In genomic region chr22:46041642-46042041, GRCh38 we compare ENCODE assay signal across 15 cellular contexts.
DNase-seq lines count a peak whose midpoint lies in the region; ATAC-seq, FAIRE-seq and TF ChIP-seq lines count a peak whose summit lies in the region.
"Had no signal": no experiment of that assay in that cellular context is flagged by ENCODE, and none has a peak within 500 bp of the region (broad histone marks: within the 10 kb centered on the region; RNA-seq: fewer than 3 reads in every experiment).

No MANE protein-coding gene starts in this region.

- H3K4me2 ChIP-seq in HepG2 (ENCODE audit: low read depth, low read length) = no peak overlapping the region

- H3K79me2 ChIP-seq in HepG2 (ENCODE audit: insufficient read depth, low read length) = no peaks in the 10 kb centered on the region

- TF ChIP-seq POLR2A in right lobe of liver (IDR thresholded peaks at IDR 0.05) (no peak), HepG2 (IDR thresholded peaks at IDR 0.05; ENCODE audit: insufficient read depth in 1 of 2, low read depth in 2 of 2, low read length in 2 of 2) (no peak), body of pancreas (IDR thresholded peaks at IDR 0.05) (no peak), vagina (IDR thresholded peaks at IDR 0.05) (no peak)

- no peak for ATAC-seq in right lobe of liver
- ATAC-seq in HepG2 = no peak
- ATAC-seq in body of pancreas = no peak
- ATAC-seq in pancreas = no peak
- ATAC-seq: T-cell had no signal

- no peak for TF ChIP-seq CTCF in right lobe of liver (IDR thresholded peaks at IDR 0.05)
- no peak for TF ChIP-seq CTCF in HepG2 (CRISPR knock-in tag; IDR thresholded peaks at IDR 0.05)
- no peak for TF ChIP-seq CTCF in body of pancreas (IDR thresholded peaks at IDR 0.05)
- no peak for TF ChIP-seq CTCF in pancreas (IDR thresholded peaks at IDR 0.05)
- no peak for TF ChIP-seq CTCF in vagina (IDR thresholded peaks at IDR 0.05)

- TF ChIP-seq RAD21 in HepG2 (CRISPR knock-in tag; IDR thresholded peaks at IDR 0.05) = no peak

- H3K4me1 ChIP-seq in right lobe of liver = peaks cover 0 to 28% (median 12%) of the 10 kb centered on the region in 4 donors
- peaks cover 16% of the 10 kb centered on the region for H3K4me1 ChIP-seq in HepG2 (ENCODE audit: insufficient read depth, low read length)
- peaks cover 85% of the 10 kb centered on the region for H3K4me1 ChIP-seq in body of pancreas
- peaks cover 44 to 62% (median 46%) of the 10 kb centered on the region in 3 donors for H3K4me1 ChIP-seq in pancreas
- H3K4me1 ChIP-seq in vagina = peaks cover 72% of the 10 kb centered on the region

- no peak for FAIRE-seq in HepG2 (lab: Jason Lieb, UNC)
- FAIRE-seq in pancreas (lab: Jason Lieb, UNC) = no peak

- H3K9ac ChIP-seq in HepG2 (ENCODE audit: insufficient read depth, low read depth, low read length) = no peak overlapping the region

- 83% methylated on average over 7 of the region's 9 CpGs for WGBS in right lobe of liver (ENCODE audit: insufficient coverage, low coverage, low lambda C conversion rate, missing lambda C conversion rate)
- WGBS in HepG2 (ENCODE audit: low lambda C conversion rate) = 24% methylated on average over 7 of the region's 9 CpGs
- WGBS in body of pancreas, 2 donors = 48% methylated on average over 9 of the region's 9 CpGs
- 43 to 47% methylated on average over 9 of the region's 9 CpGs for WGBS in pancreas, 2 donors

- H3K9me3 ChIP-seq in right lobe of liver (no peaks in the 10 kb centered on the region), HepG2 (ENCODE audit: low read length) (no peaks in the 10 kb centered on the region), body of pancreas (no peaks in the 10 kb centered on the region), pancreas (no peaks in the 10 kb centered on the region), vagina (no peaks in the 10 kb centered on the region)

- TF ChIP-seq EP300 in HepG2 (IDR thresholded peaks at IDR 0.05; ENCODE audit: low read depth in 2 of 2, low read length in 2 of 2) (no peak), HepG2 (CRISPR knock-in tag; IDR thresholded peaks at IDR 0.05; ENCODE audit: borderline replicate concordance) (no peak)

- H3K36me3 ChIP-seq in right lobe of liver (no peaks in the 10 kb centered on the region), HepG2 (replicated peaks in 1 of 2; ENCODE audit: control insufficient read depth in 1 of 2, insufficient read depth in 2 of 2, low read length in 2 of 2) (no peaks in the 10 kb centered on the region), body of pancreas (replicated peaks in 1 of 2; ENCODE audit: insufficient read depth in 1 of 2, low read depth in 2 of 2) (no peaks in the 10 kb centered on the region), pancreas (no peaks in the 10 kb centered on the region), vagina (no peaks in the 10 kb centered on the region)

- CTCF ChIA-PET in HepG2 (lab: Yijun Ruan, JAX; ENCODE audit: low intra/inter-chr PET ratio, low total read pairs) = no interaction called here

- peak in 2 of 3 donors; percentile 34 to 39 for DNase-seq in right lobe of liver
- DNase-seq in HepG2 (ENCODE audit: low spot score) = no peak
- DNase-seq in body of pancreas = peak; percentile 26 to 51 (median 32)
- peak in 4 of 6 donors; percentile 17 to 60 (median 41) for DNase-seq in pancreas
- no peak for DNase-seq in vagina (ENCODE audit: extremely low spot score in 2 of 2)
- no peak for DNase-seq in NCI-H82 treated with DMSO at 0.1 percent for 48 hours (lab: John Stamatoyannopoulos, UW; ENCODE audit: unreplicated experiment)
- DNase-seq in NCI-H2227 (lab: John Stamatoyannopoulos, UW; ENCODE audit: unreplicated experiment) = no peak
- no peak for DNase-seq in HuH-7 (ENCODE audit: low spot score)
- DNase-seq: activated CD4-positive, alpha-beta T cell treated with anti-CD3 and anti-CD28 coated beads, Interleukin-2, amount 50 U/mL, for 4 hours; activated naive CD4-positive, alpha-beta T cell treated with anti-CD3 and anti-CD28 coated beads, Interleukin-2, amount 10 ng/mL, durations not matched to agents 7 days and 5 days; MV-4-11; naive B cell; NCI-H82; stimulated activated CD4-positive, alpha-beta T cell treated with anti-CD3 and anti-CD28 coated beads, Interleukin-15, amount 100 ng/mL, for 24 hours had no signal

- H4K20me1 ChIP-seq in HepG2 (ENCODE audit: insufficient read depth, low read length) = peaks cover 9% of the 10 kb centered on the region; the same call in 1 of the 2 replicates

- H3K27me3 ChIP-seq in right lobe of liver (no peaks in the 10 kb centered on the region), HepG2 (ENCODE audit: control insufficient read depth in 1 of 2, insufficient read depth in 2 of 2, low read length in 2 of 2) (peaks cover 20 to 55% of the 10 kb centered on the region in 2 experiments; a peak in 4 of 5 replicates), body of pancreas (no peaks in the 10 kb centered on the region), pancreas (no peaks in the 10 kb centered on the region), vagina (no peaks in the 10 kb centered on the region)

- in situ Hi-C loops in HepG2 (cut with HindIII; ENCODE audit: extremely low pct_ligation_motif_present, low pct_unique_long_range_greater_than_20kb) = no loop called here

- POLR2A ChIA-PET in HepG2 (lab: Yijun Ruan, JAX) = no interaction called here

- no peak overlapping the region for H2AFZ ChIP-seq in HepG2 (ENCODE audit: low read length)

- intact Hi-C loops in right lobe of liver (cut with DNase I) (no loop called here), HepG2 (cut with micrococcal nuclease; ENCODE audit: unreplicated experiment) (no loop called here), body of pancreas (cut with DNase I) (no loop called here), pancreas (cut with DNase I) (no loop called here), vagina (cut with DNase I) (no loop called here)

- H3K4me3 ChIP-seq in right lobe of liver (no peak overlapping the region), HepG2 (replicated peaks in 1 of 3; ENCODE audit: insufficient read depth in 1 of 3, low read depth in 2 of 3, low read length in 3 of 3) (no peak overlapping the region), body of pancreas (no peak overlapping the region), pancreas (no peak overlapping the region), vagina (no peak overlapping the region)

- BruUV-seq in HepG2 (replicated peaks; lab: Mats Ljungman, UMichigan) = no TSS peak

- H3K27ac ChIP-seq in right lobe of liver = no peak overlapping the region
- no peak overlapping the region for H3K27ac ChIP-seq in HepG2 (ENCODE audit: extremely low read length, insufficient read depth, low read length)
- H3K27ac ChIP-seq in body of pancreas = peak overlapping the region; percentile 66 to 100 (median 96)
- peak overlapping the region; percentile 62 to 98 (median 80) for H3K27ac ChIP-seq in pancreas
- peak overlapping the region; percentile 100 for H3K27ac ChIP-seq in vagina

TF ChIP-seq in HepG2, 621 proteins besides CTCF, POLR2A, EP300 and RAD21 (continues in another document):
- TF ChIP-seq NR3C1 (CRISPR knock-in tag; IDR thresholded peaks at IDR 0.05) (no peak), ZNF746 (CRISPR knock-in tag; IDR thresholded peaks at IDR 0.05) (no peak), KLF15 (CRISPR knock-in tag; IDR thresholded peaks at IDR 0.05; ENCODE audit: borderline replicate concordance) (no peak), ZNF441 (CRISPR knock-in tag; IDR thresholded peaks at IDR 0.05; ENCODE audit: borderline replicate concordance) (no peak), ZNF891 (CRISPR knock-in tag; IDR thresholded peaks at IDR 0.05) (no peak), PBX3 (CRISPR knock-in tag; IDR thresholded peaks at IDR 0.05; ENCODE audit: borderline replicate concordance) (no peak), TBL1XR1 (IDR thresholded peaks at IDR 0.05; ENCODE audit: borderline replicate concordance, low read length, partially characterized antibody) (no peak), ATM (IDR thresholded peaks at IDR 0.05; ENCODE audit: borderline replicate concordance) (no peak), KLF12 (CRISPR knock-in tag; IDR thresholded peaks at IDR 0.05; ENCODE audit: borderline replicate concordance) (no peak), SMARCC2 (IDR thresholded peaks at IDR 0.05) (no peak)
- TF ChIP-seq, protein P1, sequence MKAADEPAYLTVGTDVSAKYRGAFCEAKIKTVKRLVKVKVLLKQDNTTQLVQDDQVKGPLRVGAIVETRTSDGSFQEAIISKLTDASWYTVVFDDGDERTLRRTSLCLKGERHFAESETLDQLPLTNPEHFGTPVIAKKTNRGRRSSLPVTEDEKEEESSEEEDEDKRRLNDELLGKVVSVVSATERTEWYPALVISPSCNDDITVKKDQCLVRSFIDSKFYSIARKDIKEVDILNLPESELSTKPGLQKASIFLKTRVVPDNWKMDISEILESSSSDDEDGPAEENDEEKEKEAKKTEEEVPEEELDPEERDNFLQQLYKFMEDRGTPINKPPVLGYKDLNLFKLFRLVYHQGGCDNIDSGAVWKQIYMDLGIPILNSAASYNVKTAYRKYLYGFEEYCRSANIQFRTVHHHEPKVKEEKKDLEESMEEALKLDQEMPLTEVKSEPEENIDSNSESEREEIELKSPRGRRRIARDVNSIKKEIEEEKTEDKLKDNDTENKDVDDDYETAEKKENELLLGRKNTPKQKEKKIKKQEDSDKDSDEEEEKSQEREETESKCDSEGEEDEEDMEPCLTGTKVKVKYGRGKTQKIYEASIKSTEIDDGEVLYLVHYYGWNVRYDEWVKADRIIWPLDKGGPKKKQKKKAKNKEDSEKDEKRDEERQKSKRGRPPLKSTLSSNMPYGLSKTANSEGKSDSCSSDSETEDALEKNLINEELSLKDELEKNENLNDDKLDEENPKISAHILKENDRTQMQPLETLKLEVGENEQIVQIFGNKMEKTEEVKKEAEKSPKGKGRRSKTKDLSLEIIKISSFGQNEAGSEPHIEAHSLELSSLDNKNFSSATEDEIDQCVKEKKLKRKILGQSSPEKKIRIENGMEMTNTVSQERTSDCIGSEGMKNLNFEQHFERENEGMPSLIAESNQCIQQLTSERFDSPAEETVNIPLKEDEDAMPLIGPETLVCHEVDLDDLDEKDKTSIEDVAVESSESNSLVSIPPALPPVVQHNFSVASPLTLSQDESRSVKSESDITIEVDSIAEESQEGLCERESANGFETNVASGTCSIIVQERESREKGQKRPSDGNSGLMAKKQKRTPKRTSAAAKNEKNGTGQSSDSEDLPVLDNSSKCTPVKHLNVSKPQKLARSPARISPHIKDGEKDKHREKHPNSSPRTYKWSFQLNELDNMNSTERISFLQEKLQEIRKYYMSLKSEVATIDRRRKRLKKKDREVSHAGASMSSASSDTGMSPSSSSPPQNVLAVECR (CRISPR knock-in tag; IDR thresholded peaks at IDR 0.05; ENCODE audit: borderline replicate concordance) = no peak

Comparison
In these comparisons a context has a peak if more than half of its experiments do, and no peak if none do; other contexts are left out.
1. DNase-seq: peak in right lobe of liver (2 of 3), body of pancreas (4 of 4) and pancreas (4 of 6); none in HepG2 (single experiment), vagina (0 of 2), NCI-H82 treated with DMSO at 0.1 percent for 48 hours (single experiment), NCI-H2227 (single experiment) and HuH-7 (single experiment).
2. H3K27ac ChIP-seq: peak in body of pancreas (4 of 4), pancreas (4 of 4) and vagina (single experiment); none in right lobe of liver (0 of 3) and HepG2 (single experiment).